7 cellular contexts compared by ENCODE assay signal in the genomic region with DNA sequence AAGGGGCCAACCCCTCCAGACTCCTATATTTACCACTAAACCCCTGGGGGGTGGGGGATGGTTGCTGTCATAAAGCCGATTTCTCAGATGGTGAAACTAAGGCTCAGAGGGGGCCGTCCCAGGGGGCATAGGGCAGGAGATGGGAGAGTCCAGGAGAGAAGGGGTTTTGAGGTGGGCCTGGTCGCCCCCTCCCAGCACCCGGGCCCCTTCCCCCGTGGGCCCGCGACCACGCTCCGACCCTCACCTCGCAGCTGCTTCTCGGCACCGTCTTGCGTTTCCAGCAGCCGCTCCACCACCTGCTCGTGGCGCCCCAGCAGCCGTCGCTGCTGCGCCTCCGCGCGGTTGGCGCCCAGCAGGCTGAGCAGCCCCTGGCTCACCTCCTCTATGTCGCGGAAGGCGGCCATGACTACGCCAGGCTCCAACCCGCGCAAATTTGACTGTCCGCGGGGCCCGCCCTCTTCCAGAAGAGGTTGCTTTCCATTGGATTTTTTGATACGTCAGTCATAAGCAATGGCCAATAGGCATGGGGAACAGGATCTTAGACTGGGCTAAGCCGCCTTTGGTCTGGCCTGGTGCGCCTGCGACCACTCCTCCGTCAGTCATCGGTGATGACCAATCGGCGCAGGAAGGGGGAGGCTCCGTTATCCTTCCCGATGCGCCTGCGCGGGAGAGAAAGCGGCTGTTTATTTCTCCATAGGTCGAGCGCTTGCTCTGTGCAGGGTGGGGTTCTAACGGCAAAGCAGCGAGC. TPM values are rescaled to one million over a fixed set of nuclear protein-coding genes. Genes with fewer than 3 reads are reported as not detected.
DNase-seq lines count a peak whose midpoint lies in the region; ATAC-seq, FAIRE-seq and TF ChIP-seq lines count a peak whose summit lies in the region.

SPC24 (minus strand) TSS at position 410 of the 748 bp plus-strand sequence; CDS start at position 404, 6 bp downstream.

- H3K4me3 ChIP-seq in hepatocyte, result peak within 1 kb of the TSS; percentile 38

- no peaks in the 10 kb centered on the region for H4K20me1 ChIP-seq in hepatocyte (ENCODE audit: insufficient read depth, poor library complexity, severe bottlenecking)

- H3K36me3 ChIP-seq in hepatocyte (replicated peaks; ENCODE audit: insufficient read depth, low read depth), result no peaks in the 10 kb centered on the region

- no peaks in the 10 kb centered on the region for H3K9me3 ChIP-seq in hepatocyte (ENCODE audit: low read depth)

- peak within 1 kb of the TSS; percentile 34 for H2AFZ ChIP-seq in hepatocyte

- DNase-seq in GM18507 (ENCODE audit: extremely low spot score, insufficient read length, low read depth) (peak; percentile 99), NCI-H2029 treated with DMSO at 0.1 percent for 48 hours (lab: John Stamatoyannopoulos, UW) (peak; percentile 94), T-helper 9 cell (peak; percentile 71), astrocyte of the hippocampus (ENCODE audit: low read depth, low spot score) (peak; percentile 99), hepatocyte (ENCODE audit: low spot score) (peak; percentile 98), renal cortical epithelial cell (ENCODE audit: low read depth) (peak; percentile 96)

- H3K79me2 ChIP-seq in hepatocyte, result peaks cover 34% of the 10 kb centered on the region

- WGBS in hepatocyte (ENCODE audit: low lambda C conversion rate, missing lambda C conversion rate), result under 1% methylated on average over 50 of the region's 50 CpGs

- peak; percentile 96 for ATAC-seq in HG02981 (IDR thresholded peaks at IDR 0.05; ENCODE audit: unreplicated experiment)

- TF ChIP-seq CTCF in hepatocyte (IDR thresholded peaks at IDR 0.05; ENCODE audit: poor library complexity), result no peak

- peak within 1 kb of the TSS; percentile 25 for H3K27ac ChIP-seq in hepatocyte

- no peaks in the 10 kb centered on the region for H3K9me2 ChIP-seq in hepatocyte (replicated peaks; ENCODE audit: insufficient read depth)

- H3K4me2 ChIP-seq in hepatocyte, result peak within 1 kb of the TSS; percentile 83

- FAIRE-seq in GM18507 (lab: Jason Lieb, UNC), result peak; percentile 99

- H3K4me1 ChIP-seq in hepatocyte (ENCODE audit: insufficient read depth), result peaks cover 16% of the 10 kb centered on the region

- no peaks in the 10 kb centered on the region for H3K27me3 ChIP-seq in hepatocyte

RNA-seq across cellular contexts. Expression of gene SPC24, which starts in this region (rescaled TPM):
- total RNA-seq in hepatocyte (9.0 and 11.5 TPM in 2 replicates), renal cortical epithelial cell (1.5 and 29.3 TPM in 2 replicates)
- polyA plus RNA-seq in hepatocyte, result 5.2 and 8.8 TPM in 2 replicates

Comparison
In these comparisons a context has a peak if more than half of its experiments do, and no peak if none do; other contexts are left out.
1. Peak in every context shown above with its lines: DNase-seq, ATAC-seq, H3K4me3 ChIP-seq and H3K27ac ChIP-seq.